Comparison of ENCODE assay signal across 1 cellular context in the genomic region with DNA sequence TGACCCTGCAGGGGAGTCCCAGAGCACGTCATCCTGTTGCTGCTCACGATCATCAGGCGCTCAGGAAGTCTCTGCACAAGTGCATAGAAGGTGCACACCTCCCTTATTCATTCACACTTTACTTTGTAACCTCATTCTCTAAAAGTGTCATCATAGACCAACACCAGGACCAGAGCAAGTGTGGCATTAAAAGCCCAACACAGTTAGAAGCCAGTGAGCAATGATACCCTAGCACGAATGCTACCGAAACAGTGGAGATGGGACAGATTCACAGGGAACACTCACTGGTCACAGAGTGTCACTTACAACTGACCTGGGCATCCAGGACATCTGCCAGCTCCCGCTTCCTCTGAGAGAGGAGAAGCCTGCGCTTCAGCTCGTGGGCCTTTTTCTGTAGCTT.
TF ChIP-seq lines count a peak whose summit lies in the region.

No MANE protein-coding gene starts in this region.

TF ChIP-seq in IMR-90, 13 proteins besides CTCF, POLR2A, EP300 and RAD21:
- TF ChIP-seq, protein P1, sequence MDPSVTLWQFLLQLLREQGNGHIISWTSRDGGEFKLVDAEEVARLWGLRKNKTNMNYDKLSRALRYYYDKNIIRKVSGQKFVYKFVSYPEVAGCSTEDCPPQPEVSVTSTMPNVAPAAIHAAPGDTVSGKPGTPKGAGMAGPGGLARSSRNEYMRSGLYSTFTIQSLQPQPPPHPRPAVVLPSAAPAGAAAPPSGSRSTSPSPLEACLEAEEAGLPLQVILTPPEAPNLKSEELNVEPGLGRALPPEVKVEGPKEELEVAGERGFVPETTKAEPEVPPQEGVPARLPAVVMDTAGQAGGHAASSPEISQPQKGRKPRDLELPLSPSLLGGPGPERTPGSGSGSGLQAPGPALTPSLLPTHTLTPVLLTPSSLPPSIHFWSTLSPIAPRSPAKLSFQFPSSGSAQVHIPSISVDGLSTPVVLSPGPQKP (IDR thresholded peaks at IDR 0.05; ENCODE audit: borderline replicate concordance, low read depth, low read length): no peak
- no peak for TF ChIP-seq USF2 (IDR thresholded peaks at IDR 0.05; ENCODE audit: low read depth, low read length)
- TF ChIP-seq SMC3 (IDR thresholded peaks at IDR 0.05; ENCODE audit: low read depth, low read length): no peak
- no peak for TF ChIP-seq BHLHE40 (IDR thresholded peaks at IDR 0.05; ENCODE audit: low read depth, low read length)
- no peak for TF ChIP-seq MAZ (IDR thresholded peaks at IDR 0.05; ENCODE audit: borderline replicate concordance, low read depth, low read length)
- TF ChIP-seq CHD1 (IDR thresholded peaks at IDR 0.05; ENCODE audit: low read depth, low read length): no peak
- TF ChIP-seq RFX5 (IDR thresholded peaks at IDR 0.05; ENCODE audit: low read depth, low read length): no peak
- no peak for TF ChIP-seq FOS (IDR thresholded peaks at IDR 0.05; ENCODE audit: low read depth, low read length)
- TF ChIP-seq MXI1 (IDR thresholded peaks at IDR 0.05; ENCODE audit: borderline replicate concordance, low read depth, low read length): no peak
- TF ChIP-seq CEBPB (IDR thresholded peaks at IDR 0.05; ENCODE audit: low read depth, low read length): no peak
